In the genomic region with DNA sequence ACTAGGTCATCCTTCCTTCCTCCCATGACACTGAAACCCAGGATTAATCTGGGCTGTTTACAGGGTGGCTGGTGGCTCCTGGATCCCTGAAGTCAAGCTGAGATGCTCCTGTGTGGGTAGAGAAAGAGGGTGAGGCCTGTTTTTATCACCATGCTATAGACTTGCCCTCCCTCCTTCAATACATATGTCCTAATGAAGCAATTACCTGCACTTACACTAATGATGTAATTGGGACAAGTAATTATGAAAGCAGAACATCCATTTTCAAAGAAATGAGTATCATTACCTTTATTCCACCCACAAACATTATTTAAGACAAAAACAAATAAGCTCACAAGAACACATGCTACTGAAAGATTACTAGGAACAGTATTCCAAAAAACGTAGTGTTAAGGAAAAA, we compare ENCODE assay signal across 17 cellular contexts.
"Had no signal": no experiment of that assay in that cellular context is flagged by ENCODE, and none has a peak within 500 bp of the region (broad histone marks: within the 10 kb centered on the region; RNA-seq: fewer than 3 reads in every experiment).

No MANE protein-coding gene starts in this region.

- H3K4me3 ChIP-seq: ascending aorta, heart left ventricle, right lobe of liver, testis had no signal

- DNase-seq: activated CD4-positive, alpha-beta memory T cell treated with anti-CD3 and anti-CD28 coated beads, Interleukin-2, amount 10 ng/mL, durations not matched to agents 7 days and 5 days; activated CD4-positive, alpha-beta T cell treated with anti-CD3 and anti-CD28 coated beads for 4 hours; activated CD8-positive, alpha-beta memory T cell treated with anti-CD3 and anti-CD28 coated beads, Interleukin-2, amount 10 ng/mL, durations not matched to agents 7 days and 5 days; activated effector memory CD4-positive, alpha-beta T cell treated with Interleukin-2 at 50 U/mL for 16 hours; cerebellar nuclear complex; cortex of kidney; effector CD4-positive, alpha-beta T cell; heart left ventricle; left ventricle myocardium superior; right lobe of liver; stimulated activated CD4-positive, alpha-beta T cell treated with anti-CD3 and anti-CD28 coated beads, Interleukin-15, amount 100 ng/mL, for 24 hours; stimulated activated CD4-positive, alpha-beta T cell treated with anti-CD3 and anti-CD28 coated beads, Interleukin-2, amount 100 ng/mL, for 48 hours; testis had no signal

- H3K27ac Mint-ChIP-seq: activated CD4-positive, alpha-beta memory T cell treated with anti-CD3 and anti-CD28 coated beads, Interleukin-2, amount 10 ng/mL, durations not matched to agents 7 days and 5 days; activated CD8-positive, alpha-beta memory T cell treated with anti-CD3 and anti-CD28 coated beads, Interleukin-2, amount 10 ng/mL, durations not matched to agents 7 days and 5 days; activated naive CD4-positive, alpha-beta T cell treated with anti-CD3 and anti-CD28 coated beads, Interleukin-2, amount 50 U/mL, for 24 hours; type B pancreatic cell had no signal

- H3K27me3 ChIP-seq: ascending aorta, heart left ventricle, right lobe of liver, testis had no signal

- H3K9ac ChIP-seq: parathyroid adenoma had no signal

- H3K27me3 Mint-ChIP-seq: activated CD4-positive, alpha-beta memory T cell treated with anti-CD3 and anti-CD28 coated beads, Interleukin-2, amount 10 ng/mL, durations not matched to agents 7 days and 5 days; activated CD8-positive, alpha-beta memory T cell treated with anti-CD3 and anti-CD28 coated beads, Interleukin-2, amount 10 ng/mL, durations not matched to agents 7 days and 5 days; activated naive CD4-positive, alpha-beta T cell treated with anti-CD3 and anti-CD28 coated beads, Interleukin-2, amount 50 U/mL, for 24 hours; type B pancreatic cell had no signal

- H3K36me3 ChIP-seq: ascending aorta, heart left ventricle, right lobe of liver had no signal

- H2AFZ ChIP-seq: parathyroid adenoma had no signal

- H3K27ac ChIP-seq: ascending aorta, heart left ventricle, parathyroid adenoma, right lobe of liver, testis had no signal

- H3K9me3 Mint-ChIP-seq: activated CD4-positive, alpha-beta memory T cell treated with anti-CD3 and anti-CD28 coated beads, Interleukin-2, amount 10 ng/mL, durations not matched to agents 7 days and 5 days; activated naive CD4-positive, alpha-beta T cell treated with anti-CD3 and anti-CD28 coated beads, Interleukin-2, amount 50 U/mL, for 24 hours; type B pancreatic cell had no signal

- ATAC-seq: activated CD8-positive, alpha-beta memory T cell treated with anti-CD3 and anti-CD28 coated beads, Interleukin-2, amount 10 ng/mL, durations not matched to agents 7 days and 5 days; heart left ventricle; left ventricle myocardium superior; right lobe of liver had no signal

- H3K4me1 ChIP-seq: ascending aorta, right lobe of liver, testis had no signal

- H3K9me3 ChIP-seq: ascending aorta, heart left ventricle, right lobe of liver, testis had no signal

- H3K4me3 Mint-ChIP-seq: activated CD4-positive, alpha-beta memory T cell treated with anti-CD3 and anti-CD28 coated beads, Interleukin-2, amount 10 ng/mL, durations not matched to agents 7 days and 5 days; activated CD8-positive, alpha-beta memory T cell treated with anti-CD3 and anti-CD28 coated beads, Interleukin-2, amount 10 ng/mL, durations not matched to agents 7 days and 5 days; activated naive CD4-positive, alpha-beta T cell treated with anti-CD3 and anti-CD28 coated beads, Interleukin-2, amount 50 U/mL, for 24 hours; type B pancreatic cell had no signal
